8 cellular contexts compared by ENCODE assay signal in genomic region chr3:188749010-188749617, GRCh38.
DNase-seq lines count a peak whose midpoint lies in the region; ATAC-seq and TF ChIP-seq lines count a peak whose summit lies in the region.

No MANE protein-coding gene starts in this region.

- DNase-seq in CD1c-positive myeloid dendritic cell (ENCODE audit: extremely low spot score) (peak; percentile 54), HEK293T (ENCODE audit: extremely low spot score) (peak; percentile 22), coronary artery (ENCODE audit: low spot score) (no peak), pons (ENCODE audit: low spot score) (peak; percentile 15), NCI-H526 treated with DMSO at 0.1 percent for 48 hours (lab: John Stamatoyannopoulos, UW) (no peak), OCI-M2 (lab: John Stamatoyannopoulos, UW; ENCODE audit: unreplicated experiment) (no peak)

- TF ChIP-seq CTCF in VCaP (conservative IDR thresholded peaks at IDR 0.05) (0 out of 2 replicates have a peak, but pooled peaks have one; percentile 25), coronary artery (IDR thresholded peaks at IDR 0.05) (peak; percentile 28)

- H3K27ac ChIP-seq in VCaP, result no peak overlapping the region
- no peak overlapping the region for H3K27ac ChIP-seq in coronary artery

- no peak overlapping the region for H3K4me3 ChIP-seq in coronary artery

- POLR2A ChIA-PET in HEK293T (lab: Yijun Ruan, JAX), result no interaction called here

- CTCF ChIA-PET in HEK293T (lab: Yijun Ruan, JAX), result interaction anchor here (0.5 to 1.8 kb wide), 3 partner anchors 11 to 1011 kb away, joined by 3 to 4 read pairs (median 3); no protein-coding TSS in a partner anchor

- ATAC-seq in GM19463 (IDR thresholded peaks at IDR 0.05; ENCODE audit: unreplicated experiment), result no peak

TF ChIP-seq in HEK293T, 16 proteins besides CTCF, POLR2A, EP300 and RAD21:
- TF ChIP-seq CTBP1 (IDR thresholded peaks at IDR 0.05; ENCODE audit: borderline replicate concordance) (no peak), SUZ12 (IDR thresholded peaks at IDR 0.05) (no peak), FOXM1 (IDR thresholded peaks at IDR 0.05; ENCODE audit: borderline replicate concordance) (no peak), PKNOX1 (IDR thresholded peaks at IDR 0.05) (no peak), L3MBTL2 (conservative IDR thresholded peaks at IDR 0.05) (no peak), HDGF (IDR thresholded peaks at IDR 0.05; ENCODE audit: borderline replicate concordance) (no peak), FOXA1 (IDR thresholded peaks at IDR 0.05) (no peak), ELF4 (IDR thresholded peaks at IDR 0.05) (no peak), LEF1 (IDR thresholded peaks at IDR 0.05; ENCODE audit: borderline replicate concordance) (no peak), ZNF384 (IDR thresholded peaks at IDR 0.05) (no peak), BHLHE40 (IDR thresholded peaks at IDR 0.05; ENCODE audit: borderline replicate concordance) (no peak)
TF ChIP-seq in HEK293T: peak in this region for 0.

Comparison
In these comparisons a context has a peak if more than half of its experiments do, and no peak if none do; other contexts are left out.
1. DNase-seq: peak in CD1c-positive myeloid dendritic cell (single experiment), HEK293T (single experiment) and pons (single experiment); none in coronary artery (single experiment), NCI-H526 treated with DMSO at 0.1 percent for 48 hours (single experiment) and OCI-M2 (single experiment).